Comparison of ENCODE assay signal across 1 cellular context in the genomic region with DNA sequence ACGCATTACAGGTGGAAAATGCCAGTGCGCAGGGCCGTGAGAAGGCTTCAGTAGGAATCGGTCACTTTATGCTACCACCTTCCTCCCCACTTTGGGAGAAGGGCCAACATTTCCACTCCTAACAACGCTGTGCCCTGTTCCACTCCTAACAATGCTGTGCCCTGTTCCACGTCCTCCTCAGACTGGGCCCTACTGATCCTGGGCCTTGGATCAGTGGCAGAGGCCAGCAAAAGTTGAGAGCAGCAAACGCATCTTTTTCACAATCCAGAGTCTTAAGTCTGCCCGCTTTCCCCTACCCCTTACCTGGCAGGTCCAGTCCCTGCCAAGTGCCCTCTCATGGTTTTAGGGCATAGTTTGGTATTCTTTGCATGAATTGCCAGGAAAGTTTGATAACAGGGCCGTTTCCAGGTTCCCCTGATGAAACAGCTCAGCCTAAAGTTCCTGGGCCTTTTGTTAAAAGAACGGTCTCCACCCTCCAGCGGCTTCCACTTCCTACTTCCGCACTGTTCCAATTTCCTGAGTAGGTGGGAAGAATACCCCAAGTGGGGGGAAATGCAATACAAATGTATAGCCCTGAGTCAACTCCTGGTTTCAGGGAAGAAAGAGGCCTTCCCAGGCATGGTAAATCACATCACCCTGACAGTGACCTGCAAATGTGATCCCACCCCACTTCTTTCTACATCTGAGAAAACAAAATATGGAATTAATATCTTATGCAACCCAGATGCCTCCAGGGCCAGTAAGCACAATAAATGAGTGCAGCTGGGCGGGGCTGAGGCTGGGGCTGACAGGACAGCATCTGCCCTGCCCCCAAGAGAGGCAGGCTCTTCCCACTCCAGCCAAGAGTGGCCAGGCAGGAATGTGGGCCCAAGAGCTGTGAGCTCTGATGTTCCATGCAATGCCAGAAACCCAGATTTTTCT.
TF ChIP-seq lines count a peak whose summit lies in the region.

No MANE protein-coding gene starts in this region.

TF ChIP-seq in H1, 55 proteins besides CTCF, POLR2A, EP300 and RAD21:
- TF ChIP-seq TAF1 (IDR thresholded peaks at IDR 0.05; ENCODE audit: low read depth, low read length): 0 out of 2 replicates have a peak, but pooled peaks have one; percentile 27
- peak; percentile 54; the same call in 1 of the 2 replicates for TF ChIP-seq TEAD4 (IDR thresholded peaks at IDR 0.05; ENCODE audit: low read depth, low read length)
- no peak for TF ChIP-seq GABPA (IDR thresholded peaks at IDR 0.05; ENCODE audit: borderline replicate concordance, insufficient read depth, low read length)
- peak; percentile 13 for TF ChIP-seq TAF7 (optimal IDR thresholded peaks at IDR 0.05; ENCODE audit: borderline replicate concordance, low read depth, low read length)
